In the genomic region with DNA sequence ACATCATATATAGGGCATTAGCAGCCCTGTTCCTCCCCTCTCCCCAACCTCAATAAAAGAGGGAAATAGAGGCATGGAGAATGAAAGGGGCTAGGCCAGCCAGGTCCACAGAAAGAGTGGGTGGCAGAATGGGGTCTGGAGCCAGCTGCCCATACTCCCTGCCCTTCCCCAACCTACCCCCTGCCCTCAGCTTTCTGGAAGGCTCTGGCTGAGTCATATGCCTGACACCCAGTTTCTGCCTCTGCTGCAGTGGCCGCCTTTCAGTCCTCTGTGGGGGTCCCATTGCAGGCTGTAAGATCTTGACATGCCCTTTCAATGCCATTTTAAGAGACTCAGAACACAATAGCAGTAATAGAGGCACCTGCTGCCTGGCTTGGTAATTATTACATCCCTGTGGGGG, we compare ENCODE assay signal across 26 cellular contexts.
A peak's percentile ranks its signal among the peaks of the same experiment; 100 is the strongest.
DNase-seq lines count a peak whose midpoint lies in the region; ATAC-seq and TF ChIP-seq lines count a peak whose summit lies in the region.
"Had no signal": no experiment of that assay in that cellular context is flagged by ENCODE, and none has a peak within 500 bp of the region (broad histone marks: within the 10 kb centered on the region; RNA-seq: fewer than 3 reads in every experiment).

No MANE protein-coding gene starts in this region.

- 0 out of 2 replicates have a peak overlapping the region, but pooled peaks have one; percentile 34 for H3K9ac ChIP-seq in Karpas-422 (ENCODE audit: low read length)
- H3K9ac ChIP-seq: BLaER1 treated with 17β-estradiol and CSF1 and Interleukin-3, amounts not matched to agents 10 nM and 100 nM; SK-N-SH had no signal

- TF ChIP-seq EP300 in sigmoid colon (IDR thresholded peaks at IDR 0.05) = no peak

- no peaks in the 10 kb centered on the region for H3K36me3 ChIP-seq in DOHH2 (ENCODE audit: control insufficient read depth, low read length)
- H3K36me3 ChIP-seq in Karpas-422 (ENCODE audit: insufficient read depth, low read length) = no peaks in the 10 kb centered on the region
- H3K36me3 ChIP-seq in sigmoid colon = no peaks in the 10 kb centered on the region
- H3K36me3 ChIP-seq: BLaER1 treated with 17β-estradiol and CSF1 and Interleukin-3, amounts not matched to agents 10 nM and 100 nM; gastrocnemius medialis; vagina had no signal

- H2AFZ ChIP-seq in Karpas-422 (ENCODE audit: low read length) = no peak overlapping the region
- H2AFZ ChIP-seq: PC-9 had no signal

- 93% methylated on average over 1 of the region's 1 CpG for WGBS in sigmoid colon, 2 donors

- H3K9me3 ChIP-seq in DOHH2 (ENCODE audit: control insufficient read depth, insufficient read depth, low read length) (no peaks in the 10 kb centered on the region), Karpas-422 (ENCODE audit: low read length) (no peaks in the 10 kb centered on the region), sigmoid colon (no peaks in the 10 kb centered on the region)
- H3K9me3 ChIP-seq: BLaER1 treated with 17β-estradiol and CSF1 and Interleukin-3, amounts not matched to agents 10 nM and 100 nM; body of pancreas; gastrocnemius medialis; SK-N-SH; vagina had no signal

- H3F3A ChIP-seq in DOHH2 (ENCODE audit: control insufficient read depth, insufficient read depth) = peaks cover 6% of the 10 kb centered on the region; the same call in 1 of the 2 replicates

- H3K27me3 ChIP-seq in DOHH2 (ENCODE audit: control insufficient read depth, low read length) (peaks cover 16% of the 10 kb centered on the region; the same call in 1 of the 2 replicates), Karpas-422 (ENCODE audit: low read length) (no peaks in the 10 kb centered on the region), dorsolateral prefrontal cortex (no peaks in the 10 kb centered on the region), sigmoid colon (no peaks in the 10 kb centered on the region)
- H3K27me3 ChIP-seq: BLaER1 treated with 17β-estradiol and CSF1 and Interleukin-3, amounts not matched to agents 10 nM and 100 nM; body of pancreas; gastrocnemius medialis; vagina had no signal

- H3K4me2 ChIP-seq in DOHH2 (ENCODE audit: low read length) (peak overlapping the region; percentile 72), Karpas-422 (ENCODE audit: low read depth, low read length, poor library complexity, severe bottlenecking) (peak overlapping the region; percentile 71)
- H3K4me2 ChIP-seq: PC-9, SK-N-SH had no signal

- H3K4me1 ChIP-seq in DOHH2 (ENCODE audit: control insufficient read depth, low read length) (peaks cover 44% of the 10 kb centered on the region), Karpas-422 (ENCODE audit: low read length) (peaks cover 31% of the 10 kb centered on the region), sigmoid colon (peaks cover 0 to 8% (median 0%) of the 10 kb centered on the region in 4 donors)

- H3K79me2 ChIP-seq in DOHH2 (ENCODE audit: control insufficient read depth, low read length) (no peaks in the 10 kb centered on the region), Karpas-422 (ENCODE audit: low read length) (no peaks in the 10 kb centered on the region)

- no peak for TF ChIP-seq CTCF in DOHH2 (IDR thresholded peaks at IDR 0.05; ENCODE audit: low read depth, low read length, poor library complexity, severe bottlenecking)
- no peak for TF ChIP-seq CTCF in dorsolateral prefrontal cortex (IDR thresholded peaks at IDR 0.05 in 54 of 56, conservative IDR thresholded peaks at IDR 0.05 in 2 of 56; ENCODE audit: low read depth in 1 of 56, partially characterized antibody in 56 of 56)
- TF ChIP-seq CTCF in sigmoid colon (IDR thresholded peaks at IDR 0.05) = no peak

- TF ChIP-seq POLR2A in sigmoid colon (IDR thresholded peaks at IDR 0.05) = no peak

- H3K27ac ChIP-seq in DOHH2 (ENCODE audit: low read depth, low read length) (no peak overlapping the region), Karpas-422 (ENCODE audit: low read length) (no peak overlapping the region), dorsolateral prefrontal cortex (peak overlapping the region in 56 of 59 donors; percentile 25 to 97 (median 88)), sigmoid colon (no peak overlapping the region)
- H3K27ac ChIP-seq: BLaER1 treated with 17β-estradiol and CSF1 and Interleukin-3, amounts not matched to agents 10 nM and 100 nM; body of pancreas; gastrocnemius medialis; PC-9; vagina had no signal

- H4K20me1 ChIP-seq in DOHH2 (ENCODE audit: control insufficient read depth, insufficient read depth, low read depth, low read length) (no peaks in the 10 kb centered on the region), Karpas-422 (ENCODE audit: insufficient read depth, low read depth, low read length) (no peaks in the 10 kb centered on the region)
- H4K20me1 ChIP-seq: BLaER1 treated with 17β-estradiol and CSF1 and Interleukin-3, amounts not matched to agents 10 nM and 100 nM had no signal

- ATAC-seq in HG03025 (IDR thresholded peaks at IDR 0.05; ENCODE audit: low FRiP score, unreplicated experiment) = no peak
- ATAC-seq: body of pancreas; gastrocnemius medialis; HCT116; HepG2; left cardiac atrium; stimulated activated naive CD8-positive, alpha-beta T cell treated with anti-CD3 and anti-CD28 coated beads, Interleukin-15, Interleukin-2, amounts not matched to agents 100 U/mL and 50 U/mL, for 24 hours had no signal

- DNase-seq in Karpas-422 = no peak
- DNase-seq in dorsolateral prefrontal cortex = peak in 2 of 10 donors; percentile 7 to 13
- DNase-seq in sigmoid colon = peak; percentile 32
- no peak for DNase-seq in NCI-H2171 (lab: John Stamatoyannopoulos, UW)
- DNase-seq in COLO668 (lab: John Stamatoyannopoulos, UW; ENCODE audit: unreplicated experiment) = no peak
- DNase-seq: activated CD4-positive, alpha-beta memory T cell treated with anti-CD3 and anti-CD28 coated beads for 36 hours; activated CD4-positive, alpha-beta T cell treated with anti-CD3 and anti-CD28 coated beads for 1 hour; activated CD8-positive, alpha-beta memory T cell treated with anti-CD3 and anti-CD28 coated beads, Interleukin-2, amount 50 U/mL, for 4 hours; activated naive CD4-positive, alpha-beta T cell treated with anti-CD3 and anti-CD28 coated beads for 36 hours; body of pancreas; COR-L47; gastrocnemius medialis; left cardiac atrium; MV-4-11; NCI-H1694 treated with DMSO at 0.1 percent for 48 hours; NCI-H524 treated with DMSO at 0.1 percent for 48 hours; PC-9; SK-N-SH; stimulated activated naive CD8-positive, alpha-beta T cell treated with anti-CD3 and anti-CD28 coated beads, Interleukin-15, Interleukin-2, amounts not matched to agents 100 U/mL and 50 U/mL, for 24 hours had no signal

- H3K4me3 ChIP-seq in DOHH2 (ENCODE audit: low read length) (no peak overlapping the region), Karpas-422 (ENCODE audit: low read length) (no peak overlapping the region), dorsolateral prefrontal cortex (no peak overlapping the region), sigmoid colon (no peak overlapping the region)
- H3K4me3 ChIP-seq: BLaER1 treated with 17β-estradiol and CSF1 and Interleukin-3, amounts not matched to agents 10 nM and 100 nM; body of pancreas; gastrocnemius medialis; lung; PC-9; vagina had no signal

- intact Hi-C loops in dorsolateral prefrontal cortex (cut with DNase I) = no loop called here
- intact Hi-C loops in sigmoid colon (cut with DNase I) = no loop called here

- H3K9me2 ChIP-seq in DOHH2 (replicated peaks; ENCODE audit: control insufficient read depth, low read length) (no peaks in the 10 kb centered on the region), Karpas-422 (replicated peaks; ENCODE audit: insufficient read depth, low read length) (no peaks in the 10 kb centered on the region)
- H3K9me2 ChIP-seq: SK-N-SH had no signal

Comparison
In these comparisons a context has a peak if more than half of its experiments do, and no peak if none do; other contexts are left out.
1. H3K27ac ChIP-seq: peak in dorsolateral prefrontal cortex (56 of 59); none in DOHH2 (single experiment), Karpas-422 (single experiment) and sigmoid colon (0 of 4).